Comparison of ENCODE assay signal across 17 cellular contexts in the genomic region with DNA sequence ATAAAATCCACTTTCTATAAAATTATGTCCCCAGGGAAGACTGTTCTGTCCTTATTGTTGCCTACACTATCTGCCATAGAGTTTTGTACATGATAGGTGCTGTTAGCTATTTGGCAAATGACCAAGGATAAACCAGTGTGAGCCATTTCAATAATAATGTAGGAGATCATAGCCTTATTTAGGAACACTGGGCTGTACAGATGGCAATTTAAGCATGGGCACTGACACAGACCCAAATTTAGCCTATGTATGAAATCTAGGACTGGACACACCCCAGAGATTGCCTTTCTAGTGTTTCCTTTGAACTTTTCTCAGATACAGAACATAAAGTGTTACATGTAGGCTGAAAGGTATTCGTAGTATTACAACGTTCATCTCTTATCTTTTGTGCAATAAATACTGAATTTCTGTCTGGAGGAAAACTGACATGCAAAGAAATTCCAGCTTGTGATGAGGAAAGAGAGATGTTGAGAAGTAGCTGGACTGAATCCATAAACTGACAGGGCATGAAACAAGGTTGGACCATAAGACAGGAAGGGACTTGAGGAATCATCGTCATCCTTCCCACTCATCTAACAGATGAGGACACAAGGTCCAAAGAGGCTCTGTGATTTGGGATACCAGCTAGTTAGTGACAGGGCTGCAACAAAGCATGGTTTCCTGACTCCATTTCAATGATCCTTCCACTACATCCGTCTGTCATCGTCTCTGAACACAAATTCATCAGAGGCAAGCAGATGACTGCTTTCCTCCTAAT.
DNase-seq lines count a peak whose midpoint lies in the region; ATAC-seq and TF ChIP-seq lines count a peak whose summit lies in the region.
"Had no signal": no experiment of that assay in that cellular context is flagged by ENCODE, and none has a peak within 500 bp of the region (broad histone marks: within the 10 kb centered on the region; RNA-seq: fewer than 3 reads in every experiment).

No MANE protein-coding gene starts in this region.

- WGBS in endodermal cell (ENCODE audit: insufficient coverage in 1 of 2, insufficient read length in 1 of 2), 2 experiments = 91 to 93% methylated on average over 4 to 5 of the region's 5 CpGs
- WGBS in psoas muscle, 3 donors = 76 to 87% (median 76%) methylated on average over 5 of the region's 5 CpGs

- H3K4me1 Mint-ChIP-seq in endodermal cell = no peaks in the 10 kb centered on the region
- H3K4me1 Mint-ChIP-seq: CD8-positive, alpha-beta memory T cell had no signal

- no peak for TF ChIP-seq CTCF in GM13976 (IDR thresholded peaks at IDR 0.05; ENCODE audit: borderline replicate concordance, control extremely low read depth, extremely low read depth, insufficient read depth, missing control alignments)
- TF ChIP-seq CTCF in endodermal cell (conservative IDR thresholded peaks at IDR 0.05) = no peak
- TF ChIP-seq CTCF in psoas muscle (IDR thresholded peaks at IDR 0.05) = no peak

- DNase-seq in GM13976 (ENCODE audit: low spot score) (peak; percentile 1), NCI-H69 (lab: John Stamatoyannopoulos, UW) (peak; percentile 29), endodermal cell (peak; percentile 1), psoas muscle (no peak), MV-4-11 (lab: John Stamatoyannopoulos, UW) (no peak), NCI-H2081 (lab: John Stamatoyannopoulos, UW) (no peak)
- DNase-seq in activated T-cell treated with anti-CD3 and anti-CD28 coated beads, Interleukin-2, amount 50 U/mL, for 48 hours = no peak
- DNase-seq: AML-193; CD8-positive, alpha-beta memory T cell; DMS53; GF-D8; GM23248 had no signal

- no peak overlapping the region for H3K4me3 Mint-ChIP-seq in endodermal cell

- peaks cover 11% of the 10 kb centered on the region for H3K9me3 ChIP-seq in endodermal cell (ENCODE audit: control insufficient read depth, low read length)
- H3K9me3 ChIP-seq in psoas muscle = no peaks in the 10 kb centered on the region
- H3K9me3 ChIP-seq: A549 had no signal

- no peak overlapping the region for H3K9ac ChIP-seq in endodermal cell (ENCODE audit: extremely low read depth, low read length, poor library complexity, severe bottlenecking)
- H3K9ac ChIP-seq: BLaER1, GM23248 had no signal

- ATAC-seq in psoas muscle = peak; percentile 43 to 84 (median 68)
- no peak for ATAC-seq in HG02981 (IDR thresholded peaks at IDR 0.05; ENCODE audit: unreplicated experiment)
- ATAC-seq: A549, HCT116, HepG2 had no signal

- H3K36me3 ChIP-seq in endodermal cell (ENCODE audit: control insufficient read depth, insufficient read depth, low read length) = no peaks in the 10 kb centered on the region
- H3K36me3 ChIP-seq in psoas muscle (ENCODE audit: insufficient read depth in 1 of 2, low read depth in 1 of 2) = no peaks in the 10 kb centered on the region
- H3K36me3 ChIP-seq: BLaER1 had no signal

- H3K27me3 ChIP-seq in endodermal cell (ENCODE audit: control insufficient read depth, insufficient read depth, low read length, poor library complexity, severe bottlenecking) (no peaks in the 10 kb centered on the region), psoas muscle (ENCODE audit: insufficient read depth in 3 of 3, low read length in 2 of 3) (no peaks in the 10 kb centered on the region)
- H3K27me3 ChIP-seq: BLaER1 had no signal

- H3K27ac ChIP-seq in endodermal cell (ENCODE audit: low read depth, low read length) (no peak overlapping the region), psoas muscle (peak overlapping the region; percentile 5)
- H3K27ac ChIP-seq: A549, BLaER1, GM23248 had no signal

- H3K27ac Mint-ChIP-seq in endodermal cell = no peak overlapping the region

- peaks cover 9% of the 10 kb centered on the region for H3K36me3 Mint-ChIP-seq in endodermal cell (ENCODE audit: low read depth)
- H3K36me3 Mint-ChIP-seq: CD8-positive, alpha-beta memory T cell had no signal

- H3K4me3 ChIP-seq in endodermal cell (ENCODE audit: low read length) = no peak overlapping the region
- no peak overlapping the region for H3K4me3 ChIP-seq in psoas muscle
- H3K4me3 ChIP-seq: A549, BLaER1, GM23248 had no signal

- intact Hi-C loops in psoas muscle (cut with DNase I) = no loop called here

- H3K9me3 Mint-ChIP-seq in endodermal cell = peaks cover 24% of the 10 kb centered on the region

- peaks cover 6% of the 10 kb centered on the region for H3K27me3 Mint-ChIP-seq in endodermal cell (ENCODE audit: insufficient read depth)

- H3K4me1 ChIP-seq in endodermal cell (ENCODE audit: control insufficient read depth, insufficient read depth, low read length) = no peaks in the 10 kb centered on the region
- H3K4me1 ChIP-seq in psoas muscle = peaks cover 5% of the 10 kb centered on the region
- H3K4me1 ChIP-seq: A549, BLaER1 had no signal

- in situ Hi-C loops in GM13976 (cut with MboI; ENCODE audit: low sequenced_read_pairs, unreplicated experiment) = no loop called here

Comparison
In these comparisons a context has a peak if more than half of its experiments do, and no peak if none do; other contexts are left out.
1. DNase-seq: peak in GM13976 (single experiment), NCI-H69 (single experiment) and endodermal cell (single experiment); none in psoas muscle (0 of 2), MV-4-11 (single experiment), activated T-cell treated with anti-CD3 and anti-CD28 coated beads, Interleukin-2, amount 50 U/mL, for 48 hours (0 of 2) and NCI-H2081 (0 of 2).